8 cellular contexts compared by ENCODE assay signal in the genomic region with DNA sequence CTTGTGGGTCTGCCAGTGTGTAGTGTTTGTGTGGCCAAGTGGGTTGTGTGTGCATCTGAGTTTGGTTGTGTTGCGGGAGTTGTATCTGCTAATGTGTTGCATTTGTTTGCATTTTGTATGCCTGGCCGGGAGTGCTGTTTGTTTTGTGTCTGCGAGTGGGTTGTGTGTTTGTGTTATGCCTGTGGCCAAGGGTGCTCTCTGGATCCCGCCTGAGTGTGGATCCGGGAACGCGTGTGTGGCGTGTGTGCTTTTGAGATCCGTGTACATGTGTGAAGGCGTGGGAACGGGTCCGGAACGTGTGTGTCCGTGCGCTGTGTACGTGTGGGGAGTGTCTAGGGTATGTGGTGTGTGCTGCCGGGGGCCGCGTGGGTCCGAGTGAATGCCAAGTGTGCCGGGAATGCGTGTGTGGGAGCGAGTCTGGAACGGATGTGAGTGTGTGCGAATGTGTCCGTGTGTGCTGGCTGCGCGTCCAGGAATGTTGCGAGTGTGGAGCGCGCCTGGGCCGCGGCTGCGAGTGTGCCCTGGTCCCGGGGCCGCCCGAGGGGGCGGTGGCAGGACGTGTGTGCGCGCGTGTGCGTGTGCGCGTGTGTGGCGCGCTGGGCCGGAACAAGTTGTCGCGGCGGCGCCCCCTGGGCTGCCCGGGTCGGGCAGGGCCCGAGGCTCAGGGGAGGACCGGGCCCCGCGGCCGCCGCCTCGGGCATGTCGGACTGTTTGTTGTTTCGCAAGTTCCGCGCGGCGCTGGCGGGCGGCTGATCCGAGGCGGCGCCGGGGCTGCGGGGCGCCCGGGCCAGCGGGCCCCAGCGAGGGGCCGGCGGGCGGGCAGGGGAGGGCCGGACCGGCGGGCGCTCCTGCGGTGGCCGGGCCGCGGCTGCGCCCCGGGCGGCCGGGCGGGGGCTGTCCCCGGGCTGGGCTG. TPM values are rescaled to one million over a fixed set of nuclear protein-coding genes. Genes with fewer than 3 reads are reported as not detected.
A peak's percentile ranks its signal among the peaks of the same experiment; 100 is the strongest.
DNase-seq lines count a peak whose midpoint lies in the region; ATAC-seq and TF ChIP-seq lines count a peak whose summit lies in the region.

No MANE protein-coding gene starts in this region.

- H3K9ac ChIP-seq in DND-41 (ENCODE audit: low read depth, low read length), result peak overlapping the region; percentile 47

- H3K79me2 ChIP-seq in DND-41 (ENCODE audit: insufficient read depth, low read length), result no peaks in the 10 kb centered on the region

- H3K36me3 ChIP-seq in DND-41 (ENCODE audit: insufficient read depth, low read length), result no peaks in the 10 kb centered on the region
- no peaks in the 10 kb centered on the region for H3K36me3 ChIP-seq in right atrium auricular region

- H3K27me3 ChIP-seq in DND-41 (ENCODE audit: insufficient read depth, low read length, poor library complexity) (peaks cover 23% of the 10 kb centered on the region), right atrium auricular region (no peaks in the 10 kb centered on the region)

- no peaks in the 10 kb centered on the region for H3K9me3 ChIP-seq in DND-41 (ENCODE audit: insufficient read depth, low read length, severe bottlenecking)
- no peaks in the 10 kb centered on the region for H3K9me3 ChIP-seq in right atrium auricular region

- TF ChIP-seq CTCF in DND-41 (IDR thresholded peaks at IDR 0.05; ENCODE audit: borderline replicate concordance, extremely low read depth, low read length, poor library complexity, severe bottlenecking), result no peak
- TF ChIP-seq CTCF in right atrium auricular region (IDR thresholded peaks at IDR 0.05), result no peak

- H3K4me3 ChIP-seq in DND-41 (ENCODE audit: low read depth in 1 of 2, low read length in 2 of 2) (peak overlapping the region in 1 of 2 experiments; percentile 47; a peak in 2 of 4 replicates), right atrium auricular region (peak overlapping the region; percentile 56 to 73)

- H3K27ac ChIP-seq in DND-41 (ENCODE audit: low read length) (peak overlapping the region; percentile 2; the same call in 1 of the 2 replicates), right atrium auricular region (peak overlapping the region; percentile 49 to 72)

- peak overlapping the region; percentile 60 for H2AFZ ChIP-seq in DND-41 (ENCODE audit: low read depth, low read length)

- peak overlapping the region; percentile 77 for H3K4me2 ChIP-seq in DND-41 (ENCODE audit: insufficient read depth, low read length)

- H3K4me1 ChIP-seq in DND-41 (ENCODE audit: insufficient read depth, low read length), result peaks cover 36% of the 10 kb centered on the region
- H3K4me1 ChIP-seq in right atrium auricular region, result peaks cover 0 to 21% of the 10 kb centered on the region in 2 donors

- H4K20me1 ChIP-seq in DND-41 (ENCODE audit: insufficient read depth, low read length), result peaks cover 6% of the 10 kb centered on the region; the same call in 1 of the 2 replicates

- DNase-seq in DND-41, result peak; percentile 24
- DNase-seq in LoVo (ENCODE audit: low spot score), result peak; percentile 48
- DNase-seq in amniotic epithelial cell (ENCODE audit: low read depth), result peak; percentile 63
- peak; percentile 65 for DNase-seq in right atrium auricular region (ENCODE audit: low spot score)
- DNase-seq in renal cortical epithelial cell (ENCODE audit: low read depth), result peak; percentile 26
- DNase-seq in cortex of kidney (lab: John Stamatoyannopoulos, UW), result no peak
- DNase-seq in NCI-H446 treated with DMSO at 0.1 percent for 48 hours (lab: John Stamatoyannopoulos, UW), result no peak

- ATAC-seq in DND-41 (ENCODE audit: insufficient read depth, low read depth), result no peak
- no peak for ATAC-seq in GM21786 (IDR thresholded peaks at IDR 0.05; ENCODE audit: unreplicated experiment)

RNA-seq across cellular contexts. Expression of a gene that starts 0.9 kb away (rescaled TPM):
- total RNA-seq in right atrium auricular region (10 to 100 TPM; 15.9 to 22.4 TPM), renal cortical epithelial cell (25.7 and 50.7 TPM in 2 replicates)

RNA-seq across cellular contexts. Expression of a gene that starts 6.5 kb away (rescaled TPM):
- 10 to 100 TPM; 18.4 to 24.3 TPM for total RNA-seq in right atrium auricular region
- total RNA-seq in renal cortical epithelial cell, result 17.7 and 21.5 TPM in 2 replicates

RNA-seq across cellular contexts. Expression of a gene that starts 55.5 kb away (rescaled TPM):
- 10 to 100 TPM; 44.2 to 48.1 TPM for total RNA-seq in right atrium auricular region
- total RNA-seq in renal cortical epithelial cell, result 19.3 and 46.8 TPM in 2 replicates

Comparison
In these comparisons a context has a peak if more than half of its experiments do, and no peak if none do; other contexts are left out.
1. DNase-seq: peak in DND-41 (single experiment), LoVo (single experiment), amniotic epithelial cell (single experiment), right atrium auricular region (single experiment) and renal cortical epithelial cell (single experiment); none in cortex of kidney (single experiment) and NCI-H446 treated with DMSO at 0.1 percent for 48 hours (single experiment).